In genomic region chr7:131455546-131455945, GRCh38 we compare ENCODE assay signal across 18 cellular contexts.
"Had no signal": no experiment of that assay in that cellular context is flagged by ENCODE, and none has a peak within 500 bp of the region (broad histone marks: within the 10 kb centered on the region; RNA-seq: fewer than 3 reads in every experiment).

No MANE protein-coding gene starts in this region.

- H2AFZ ChIP-seq: parathyroid adenoma had no signal

- H3K79me2 ChIP-seq: parathyroid adenoma had no signal

- FAIRE-seq: colon had no signal

- H3K4me1 ChIP-seq: parathyroid adenoma, sigmoid colon, upper lobe of right lung had no signal

- H3K27ac ChIP-seq: epithelial cell of prostate, parathyroid adenoma, sigmoid colon, thoracic aorta, upper lobe of right lung had no signal

- H3K27me3 ChIP-seq: dorsolateral prefrontal cortex, sigmoid colon, upper lobe of right lung had no signal

- H3K4me3 ChIP-seq: dorsolateral prefrontal cortex, sigmoid colon, thoracic aorta, upper lobe of right lung had no signal

- H3K9ac ChIP-seq: parathyroid adenoma had no signal

- ATAC-seq: activated CD8-positive, alpha-beta memory T cell treated with anti-CD3 and anti-CD28 coated beads, Interleukin-2, amount 10 ng/mL, durations not matched to agents 7 days and 5 days; natural killer cell; stimulated activated memory B cell treated with anti-CD40 and anti-IgM and Interleukin-4, amounts not matched to agents 10 μg/mL and 1 μg/mL and 100 μg/mL, for 72 hours; upper lobe of right lung had no signal

- H3K36me3 ChIP-seq: thoracic aorta had no signal

- H3K9me3 ChIP-seq: sigmoid colon, thoracic aorta, upper lobe of right lung had no signal

- DNase-seq: activated B cell treated with CpG ODN at 0.5 μM for 24 hours; activated CD4-positive, alpha-beta memory T cell treated with anti-CD3 and anti-CD28 coated beads, Interleukin-2, amount 10 ng/mL, durations not matched to agents 7 days and 5 days; activated CD4-positive, alpha-beta T cell treated with anti-CD3 and anti-CD28 coated beads for 4 hours; activated CD8-positive, alpha-beta memory T cell treated with anti-CD3 and anti-CD28 coated beads, Interleukin-2, amount 10 ng/mL, durations not matched to agents 7 days and 5 days; activated naive CD4-positive, alpha-beta T cell treated with Interleukin-2 at 50 U/mL for 16 hours; activated naive CD8-positive, alpha-beta T cell treated with anti-CD3 and anti-CD28 coated beads, Interleukin-2, amount 10 ng/mL, durations not matched to agents 7 days and 5 days; amygdala; caudate nucleus; dorsolateral prefrontal cortex; natural killer cell; sigmoid colon; stimulated activated CD4-positive, alpha-beta T cell treated with anti-CD3 and anti-CD28 coated beads, Interleukin-4, amount 100 ng/mL, for 24 hours; upper lobe of right lung had no signal
